ENCODE assay signal across 24 cellular contexts in genomic region chr1:198134252-198134651, GRCh38.
"Had no signal": no experiment of that assay in that cellular context is flagged by ENCODE, and none has a peak within 500 bp of the region (broad histone marks: within the 10 kb centered on the region; RNA-seq: fewer than 3 reads in every experiment).

No MANE protein-coding gene starts in this region.

- H3K27me3 Mint-ChIP-seq: dendritic cell treated with granulocyte-macrophage colony-stimulating factor and Interleukin-4, amounts not matched to agents 40 ng/mL and 50 ng/mL, for 4 days; effector memory CD8-positive, alpha-beta T cell had no signal

- H3K36me3 Mint-ChIP-seq: naive B cell had no signal

- H3K9me3 Mint-ChIP-seq: effector memory CD8-positive, alpha-beta T cell had no signal

- H3K4me3 Mint-ChIP-seq: dendritic cell treated with granulocyte-macrophage colony-stimulating factor and Interleukin-4, amounts not matched to agents 40 ng/mL and 50 ng/mL, for 4 days; effector memory CD8-positive, alpha-beta T cell; endodermal cell; mesothelial cell of epicardium; naive B cell had no signal

- DNase-seq: colonic mucosa; cortex of kidney; effector CD8-positive, alpha-beta T cell; effector memory CD8-positive, alpha-beta T cell; endodermal cell; erythroblast; esophagus squamous epithelium; foreskin fibroblast; foreskin melanocyte; gastrocnemius medialis; glutamatergic neuron; head of caudate nucleus; heart right ventricle; hippocampal formation; left cardiac atrium; left lung; left ventricle myocardium superior; lower lobe of right lung; mesenchymal stem cell; mucosa of descending colon; naive B cell had no signal

- ATAC-seq: effector memory CD8-positive, alpha-beta T cell; esophagus mucosa; gastrocnemius medialis; heart right ventricle; left cardiac atrium; left lung; left ventricle myocardium superior; lower lobe of right lung; mucosa of descending colon had no signal

- H3K4me1 Mint-ChIP-seq: mesothelial cell of epicardium had no signal

- H3K27ac Mint-ChIP-seq: dendritic cell treated with granulocyte-macrophage colony-stimulating factor and Interleukin-4, amounts not matched to agents 40 ng/mL and 50 ng/mL, for 4 days; effector memory CD8-positive, alpha-beta T cell; endodermal cell; mesothelial cell of epicardium; naive B cell had no signal
